ENCODE assay signal across 8 cellular contexts in the genomic region with DNA sequence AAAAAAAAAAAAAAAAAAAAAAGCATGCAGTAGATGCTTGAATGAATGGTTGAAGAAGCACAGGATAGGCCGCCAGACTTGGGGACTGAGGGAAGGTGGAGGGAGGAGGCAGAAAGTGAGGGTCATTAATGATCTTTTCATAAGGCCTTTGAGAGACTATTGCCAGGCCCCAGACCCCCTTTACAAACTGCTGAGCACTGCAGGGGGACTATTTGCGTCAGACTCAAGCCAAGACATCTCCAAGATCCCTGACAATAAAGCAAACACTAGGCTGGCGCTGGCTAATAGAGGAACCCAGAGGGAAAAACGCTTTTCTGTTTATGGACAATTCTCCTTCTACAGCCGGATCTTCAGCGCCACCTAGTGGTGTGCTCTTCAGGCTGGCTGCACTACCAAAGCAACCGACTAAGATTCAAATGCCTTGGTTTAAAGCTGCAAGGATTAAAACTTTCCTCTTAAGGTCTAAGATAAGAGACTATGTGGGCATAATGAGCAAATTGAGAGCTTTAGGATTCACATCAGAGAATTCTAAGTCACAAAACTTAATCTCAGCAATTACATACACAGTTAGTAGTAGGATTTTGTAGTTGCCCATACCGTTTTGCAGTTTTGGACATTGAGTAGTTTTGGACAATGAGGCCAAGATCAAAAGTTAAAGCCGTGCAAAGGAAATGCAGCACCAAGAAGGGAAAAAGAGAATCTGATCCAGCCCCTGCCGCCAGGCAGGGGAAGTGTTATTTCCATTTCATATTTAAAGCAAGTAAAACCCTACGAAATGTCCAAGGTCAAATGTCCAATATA. TPM values are rescaled to one million over a fixed set of nuclear protein-coding genes. Genes with fewer than 3 reads are reported as not detected.
A peak's percentile ranks its signal among the peaks of the same experiment; 100 is the strongest.
DNase-seq lines count a peak whose midpoint lies in the region; ATAC-seq and TF ChIP-seq lines count a peak whose summit lies in the region.

No MANE protein-coding gene starts in this region.

- H3K79me1 ChIP-seq in trophoblast cell (ENCODE audit: low read length): no peaks in the 10 kb centered on the region

- intact Hi-C loops in aorta (cut with DNase I): loop anchor here in 1 of 2 donors (5.0 kb wide), 1 partner anchor 721 kb away; no protein-coding TSS in a partner anchor

- H3K4me3 Mint-ChIP-seq in glutamatergic neuron (ENCODE audit: unreplicated experiment): no peak overlapping the region

- no peak overlapping the region for H2AK5ac ChIP-seq in trophoblast cell (ENCODE audit: low read length)

- no CpG with 5 or more reads among the region's 11 CpGs for WGBS in trophoblast cell (ENCODE audit: extremely low coverage, insufficient coverage, insufficient read length)
- 18 to 20% methylated on average over 11 of the region's 11 CpGs for WGBS in aorta, 2 donors

- H4K8ac ChIP-seq in trophoblast cell (ENCODE audit: low read depth, low read length): no peak overlapping the region

- no peak overlapping the region for H3K18ac ChIP-seq in trophoblast cell (ENCODE audit: low read length)

- no peaks in the 10 kb centered on the region for H3K36me3 ChIP-seq in SK-N-MC (ENCODE audit: insufficient read depth, low read length)
- H3K36me3 ChIP-seq in trophoblast cell (ENCODE audit: control insufficient read depth in 1 of 2, insufficient read depth in 2 of 2, low read length in 2 of 2): no peaks in the 10 kb centered on the region
- H3K36me3 ChIP-seq in aorta (ENCODE audit: control insufficient read depth in 1 of 2, insufficient read depth in 2 of 2, low read length in 1 of 2): no peaks in the 10 kb centered on the region

- H3K4me2 ChIP-seq in trophoblast cell (ENCODE audit: low read length): no peak overlapping the region

- H3K27ac Mint-ChIP-seq in activated naive CD4-positive, alpha-beta T cell treated with anti-CD3 and anti-CD28 coated beads, Interleukin-2, amount 50 U/mL, for 72 hours: no peak overlapping the region
- peak overlapping the region; percentile 67 for H3K27ac Mint-ChIP-seq in glutamatergic neuron (ENCODE audit: unreplicated experiment)

- H3K14ac ChIP-seq in trophoblast cell (ENCODE audit: low read length): no peak overlapping the region

- DNase-seq in CD1c-positive myeloid dendritic cell (ENCODE audit: extremely low spot score) (peak; percentile 75), NCI-H1092 treated with DMSO at 0.1 percent for 48 hours (lab: John Stamatoyannopoulos, UW) (peak; percentile 86), SK-N-MC (ENCODE audit: low read depth, low spot score) (peak; percentile 86), glutamatergic neuron (peak; percentile 75), trophoblast cell (peak; percentile 51 to 91), aorta (peak in 1 of 2 donors; percentile 68)
- peak in 1 of 2 donors; percentile 58 for DNase-seq in activated naive CD4-positive, alpha-beta T cell treated with anti-CD3 and anti-CD28 coated beads, Interleukin-2, amount 50 U/mL, for 72 hours (ENCODE audit: low spot score in 2 of 2)

- H3K9me3 Mint-ChIP-seq in activated naive CD4-positive, alpha-beta T cell treated with anti-CD3 and anti-CD28 coated beads, Interleukin-2, amount 50 U/mL, for 72 hours: no peaks in the 10 kb centered on the region
- H3K9me3 Mint-ChIP-seq in glutamatergic neuron (ENCODE audit: unreplicated experiment): peaks cover 3% of the 10 kb centered on the region

- H3K4me3 ChIP-seq in SK-N-MC (peak overlapping the region; percentile 46; the same call in 1 of the 2 replicates), trophoblast cell (ENCODE audit: low read depth, low read length) (no peak overlapping the region), aorta (ENCODE audit: low read length in 2 of 2) (no peak overlapping the region)

- H2BK12ac ChIP-seq in trophoblast cell (ENCODE audit: low read length): no peak overlapping the region

- no peak overlapping the region for H2AFZ ChIP-seq in trophoblast cell (ENCODE audit: insufficient read depth, low read length, poor library complexity)

- H3K9ac ChIP-seq in SK-N-MC (ENCODE audit: insufficient read length) (peak overlapping the region; percentile 17), trophoblast cell (ENCODE audit: low read length) (no peak overlapping the region)

- no peak overlapping the region for H2BK5ac ChIP-seq in trophoblast cell (ENCODE audit: low read depth, low read length, poor library complexity)

- no peak overlapping the region for H2BK120ac ChIP-seq in trophoblast cell (ENCODE audit: insufficient read depth, low read length, poor library complexity)

- no peaks in the 10 kb centered on the region for H3K4me1 ChIP-seq in trophoblast cell (ENCODE audit: control insufficient read depth in 1 of 2, insufficient read depth in 2 of 2, low read length in 2 of 2)
- no peaks in the 10 kb centered on the region for H3K4me1 ChIP-seq in aorta (ENCODE audit: control insufficient read depth in 1 of 2, insufficient read depth in 2 of 2, low read length in 2 of 2)

- no peaks in the 10 kb centered on the region for H3K36me3 Mint-ChIP-seq in activated naive CD4-positive, alpha-beta T cell treated with anti-CD3 and anti-CD28 coated beads, Interleukin-2, amount 50 U/mL, for 72 hours
- H3K36me3 Mint-ChIP-seq in glutamatergic neuron (ENCODE audit: unreplicated experiment): no peaks in the 10 kb centered on the region

- no peaks in the 10 kb centered on the region for H3K4me1 Mint-ChIP-seq in glutamatergic neuron (ENCODE audit: low read depth, unreplicated experiment)

- H4K12ac ChIP-seq in trophoblast cell (ENCODE audit: low read depth, low read length): no peak overlapping the region

- H3K79me2 ChIP-seq in trophoblast cell (ENCODE audit: control insufficient read depth, insufficient read depth, low read length, poor library complexity): no peaks in the 10 kb centered on the region

- H3K4ac ChIP-seq in trophoblast cell (ENCODE audit: low read depth, low read length): no peak overlapping the region

- H3K27me3 Mint-ChIP-seq in glutamatergic neuron (ENCODE audit: unreplicated experiment): peaks cover 2% of the 10 kb centered on the region

- ATAC-seq in GM21515 (IDR thresholded peaks at IDR 0.05; ENCODE audit: unreplicated experiment): peak; percentile 76
- ATAC-seq in activated naive CD4-positive, alpha-beta T cell treated with anti-CD3 and anti-CD28 coated beads, Interleukin-2, amount 50 U/mL, for 72 hours: peak; percentile 63 to 64
- ATAC-seq in aorta (ENCODE audit: low FRiP score): peak; percentile 76

- peak overlapping the region; percentile 67; the same call in 1 of the 2 replicates for H3K27ac ChIP-seq in SK-N-MC
- H3K27ac ChIP-seq in trophoblast cell (ENCODE audit: low read depth, low read length): no peak overlapping the region
- H3K27ac ChIP-seq in aorta (ENCODE audit: low read depth in 1 of 2, low read length in 2 of 2): no peak overlapping the region

- no peaks in the 10 kb centered on the region for H3K9me3 ChIP-seq in SK-N-MC (ENCODE audit: low read depth, low read length)
- no peaks in the 10 kb centered on the region for H3K9me3 ChIP-seq in trophoblast cell (ENCODE audit: insufficient read depth, low read depth, low read length)
- no peaks in the 10 kb centered on the region for H3K9me3 ChIP-seq in aorta (ENCODE audit: control insufficient read depth, low read length)

- H4K91ac ChIP-seq in trophoblast cell (ENCODE audit: low read depth, low read length): no peak overlapping the region

- no peaks in the 10 kb centered on the region for H3K27me3 ChIP-seq in trophoblast cell (ENCODE audit: insufficient read depth, low read length)
- H3K27me3 ChIP-seq in aorta (ENCODE audit: control insufficient read depth in 1 of 2, insufficient read depth in 2 of 2, low read length in 1 of 2): no peaks in the 10 kb centered on the region

- H3K23ac ChIP-seq in trophoblast cell (ENCODE audit: low read length): no peak overlapping the region

- TF ChIP-seq CTCF in glutamatergic neuron (IDR thresholded peaks at IDR 0.05; ENCODE audit: partially characterized antibody, unreplicated experiment): peak; percentile 96

RNA-seq across cellular contexts. Expression of a gene that starts 17.9 kb away (rescaled TPM):
- 10 to 100 TPM; 30.4 to 40.6 TPM for total RNA-seq in activated naive CD4-positive, alpha-beta T cell treated with anti-CD3 and anti-CD28 coated beads, Interleukin-2, amount 50 U/mL, for 72 hours
- 26.1 TPM for total RNA-seq in glutamatergic neuron (ENCODE audit: unreplicated experiment)
- polyA plus RNA-seq in trophoblast cell (2013): 20.9 and 21.1 TPM in 2 replicates
- 10 to 100 TPM; 21.2 to 29.3 TPM for total RNA-seq in aorta
- 10 to 100 TPM in 1 of 2 donors, 1 to 10 TPM in 1; 4.6 to 11.4 TPM for polyA plus RNA-seq in aorta
